Comparison of ENCODE assay signal across 1 cellular context in the genomic region with DNA sequence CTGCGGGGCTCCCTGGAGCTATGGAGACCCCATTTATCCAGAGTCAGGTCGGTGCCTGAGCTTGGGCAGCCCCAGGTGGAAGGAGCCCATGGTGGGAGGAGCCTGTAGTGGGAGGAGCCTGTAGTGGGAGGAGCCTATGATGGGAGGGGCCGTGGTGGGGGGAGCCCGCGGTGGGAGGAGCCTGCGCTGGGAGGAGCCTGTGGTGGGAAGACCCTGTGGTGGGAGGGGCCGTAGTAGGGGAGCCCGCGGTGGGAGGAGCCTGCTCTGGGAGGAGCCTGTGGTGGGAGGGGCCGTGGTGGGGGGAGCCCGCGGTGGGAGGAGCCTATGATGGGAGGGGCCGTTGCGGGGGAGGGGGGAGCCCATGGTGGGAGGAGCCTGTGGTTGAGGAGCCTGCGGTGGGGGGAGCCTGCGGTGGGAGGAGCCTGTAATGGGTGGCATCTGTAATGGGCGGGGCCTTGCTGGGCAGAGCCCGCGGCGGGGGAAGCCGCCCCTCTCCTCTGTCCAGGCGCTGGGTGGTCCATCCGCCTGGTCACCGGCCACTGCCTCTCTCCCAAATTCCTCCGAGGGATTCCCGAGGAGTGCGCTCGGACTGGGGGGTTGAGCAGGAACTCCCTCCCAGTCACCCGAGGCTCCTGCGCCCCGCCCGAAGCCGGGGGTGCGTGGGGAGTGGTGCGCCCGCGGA.
TF ChIP-seq lines count a peak whose summit lies in the region.

No MANE protein-coding gene starts in this region.

TF ChIP-seq in HepG2, 621 proteins besides CTCF, POLR2A, EP300 and RAD21:
- TF ChIP-seq ZNF678 (CRISPR knock-in tag; IDR thresholded peaks at IDR 0.05) = no peak
- TF ChIP-seq ZNF670 (CRISPR knock-in tag; IDR thresholded peaks at IDR 0.05; ENCODE audit: borderline replicate concordance) = no peak
- 0 out of 2 replicates have a peak, but pooled peaks have one; percentile 53 for TF ChIP-seq CHD4 (IDR thresholded peaks at IDR 0.05; ENCODE audit: borderline replicate concordance, low read length)
- TF ChIP-seq MAZ (IDR thresholded peaks at IDR 0.05; ENCODE audit: borderline replicate concordance, low read depth, low read length) = peak; percentile 56; the same call in 1 of the 2 replicates
- 0 out of 2 replicates have a peak, but pooled peaks have one; percentile 13 for TF ChIP-seq MAZ (CRISPR knock-in tag; IDR thresholded peaks at IDR 0.05; ENCODE audit: low read depth)
- TF ChIP-seq ZNF10 (CRISPR knock-in tag; IDR thresholded peaks at IDR 0.05; ENCODE audit: borderline replicate concordance, low read depth) = no peak
- TF ChIP-seq, protein P1, sequence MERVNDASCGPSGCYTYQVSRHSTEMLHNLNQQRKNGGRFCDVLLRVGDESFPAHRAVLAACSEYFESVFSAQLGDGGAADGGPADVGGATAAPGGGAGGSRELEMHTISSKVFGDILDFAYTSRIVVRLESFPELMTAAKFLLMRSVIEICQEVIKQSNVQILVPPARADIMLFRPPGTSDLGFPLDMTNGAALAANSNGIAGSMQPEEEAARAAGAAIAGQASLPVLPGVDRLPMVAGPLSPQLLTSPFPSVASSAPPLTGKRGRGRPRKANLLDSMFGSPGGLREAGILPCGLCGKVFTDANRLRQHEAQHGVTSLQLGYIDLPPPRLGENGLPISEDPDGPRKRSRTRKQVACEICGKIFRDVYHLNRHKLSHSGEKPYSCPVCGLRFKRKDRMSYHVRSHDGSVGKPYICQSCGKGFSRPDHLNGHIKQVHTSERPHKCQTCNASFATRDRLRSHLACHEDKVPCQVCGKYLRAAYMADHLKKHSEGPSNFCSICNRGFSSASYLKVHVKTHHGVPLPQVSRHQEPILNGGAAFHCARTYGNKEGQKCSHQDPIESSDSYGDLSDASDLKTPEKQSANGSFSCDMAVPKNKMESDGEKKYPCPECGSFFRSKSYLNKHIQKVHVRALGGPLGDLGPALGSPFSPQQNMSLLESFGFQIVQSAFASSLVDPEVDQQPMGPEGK (CRISPR knock-in tag; IDR thresholded peaks at IDR 0.05) = 0 out of 2 replicates have a peak, but pooled peaks have one; percentile 52
- TF ChIP-seq SP4 (CRISPR knock-in tag; IDR thresholded peaks at IDR 0.05) = peak; percentile 59; the same call in 1 of the 2 replicates
- TF ChIP-seq ZNF543 (CRISPR knock-in tag; IDR thresholded peaks at IDR 0.05) = no peak
- peak; percentile 13; the same call in 1 of the 2 replicates for TF ChIP-seq TBX2 (CRISPR knock-in tag; IDR thresholded peaks at IDR 0.05; ENCODE audit: borderline replicate concordance)
- TF ChIP-seq HOXA3 (CRISPR knock-in tag; IDR thresholded peaks at IDR 0.05) = 0 out of 2 replicates have a peak, but pooled peaks have one; percentile 10
- 0 out of 2 replicates have a peak, but pooled peaks have one; percentile 24 for TF ChIP-seq ZNF263 (CRISPR knock-in tag; IDR thresholded peaks at IDR 0.05)
- 0 out of 2 replicates have a peak, but pooled peaks have one; percentile 10 for TF ChIP-seq SAP130 (CRISPR knock-in tag; IDR thresholded peaks at IDR 0.05; ENCODE audit: low read depth)
- TF ChIP-seq GABPB1 (CRISPR knock-in tag; IDR thresholded peaks at IDR 0.05) = peak; percentile 29; the same call in 1 of the 2 replicates
- TF ChIP-seq, protein P2, sequence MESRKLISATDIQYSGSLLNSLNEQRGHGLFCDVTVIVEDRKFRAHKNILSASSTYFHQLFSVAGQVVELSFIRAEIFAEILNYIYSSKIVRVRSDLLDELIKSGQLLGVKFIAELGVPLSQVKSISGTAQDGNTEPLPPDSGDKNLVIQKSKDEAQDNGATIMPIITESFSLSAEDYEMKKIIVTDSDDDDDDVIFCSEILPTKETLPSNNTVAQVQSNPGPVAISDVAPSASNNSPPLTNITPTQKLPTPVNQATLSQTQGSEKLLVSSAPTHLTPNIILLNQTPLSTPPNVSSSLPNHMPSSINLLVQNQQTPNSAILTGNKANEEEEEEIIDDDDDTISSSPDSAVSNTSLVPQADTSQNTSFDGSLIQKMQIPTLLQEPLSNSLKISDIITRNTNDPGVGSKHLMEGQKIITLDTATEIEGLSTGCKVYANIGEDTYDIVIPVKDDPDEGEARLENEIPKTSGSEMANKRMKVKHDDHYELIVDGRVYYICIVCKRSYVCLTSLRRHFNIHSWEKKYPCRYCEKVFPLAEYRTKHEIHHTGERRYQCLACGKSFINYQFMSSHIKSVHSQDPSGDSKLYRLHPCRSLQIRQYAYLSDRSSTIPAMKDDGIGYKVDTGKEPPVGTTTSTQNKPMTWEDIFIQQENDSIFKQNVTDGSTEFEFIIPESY (CRISPR knock-in tag; IDR thresholded peaks at IDR 0.05) = 0 out of 2 replicates have a peak, but pooled peaks have one; percentile 7
